ENCODE assay signal across 1 cellular context in the genomic region with DNA sequence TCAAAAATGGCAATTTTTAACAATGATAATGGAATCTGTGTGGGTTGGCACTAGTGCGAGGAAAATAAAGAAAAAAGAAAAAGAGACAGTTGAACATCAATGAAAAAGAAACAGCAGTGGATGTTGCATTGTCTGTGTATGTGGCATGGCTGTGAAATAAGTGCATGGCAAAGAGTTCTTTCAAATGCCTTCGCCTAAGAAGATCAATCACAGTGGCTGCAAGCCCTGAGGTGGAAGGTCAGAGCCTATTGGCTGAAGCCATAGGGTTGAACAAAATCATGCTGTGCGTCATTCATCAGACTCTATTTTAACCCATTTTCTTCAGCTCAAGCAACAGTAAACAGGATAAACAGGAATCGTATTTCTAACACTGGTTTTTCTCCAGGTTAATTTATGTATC.
TF ChIP-seq lines count a peak whose summit lies in the region.

No MANE protein-coding gene starts in this region.

TF ChIP-seq in WTC11, 78 proteins besides CTCF, POLR2A, EP300 and RAD21 (continued from another document):
- TF ChIP-seq CBFB (CRISPR knock-in tag; IDR thresholded peaks at IDR 0.05; ENCODE audit: low read depth) = no peak
- TF ChIP-seq MXD4 (CRISPR knock-in tag; IDR thresholded peaks at IDR 0.05; ENCODE audit: borderline replicate concordance) = no peak
- TF ChIP-seq GRHL2 (CRISPR knock-in tag; IDR thresholded peaks at IDR 0.05; ENCODE audit: insufficient replicate concordance, severe bottlenecking) = no peak
- TF ChIP-seq SMAD4 (CRISPR knock-in tag; IDR thresholded peaks at IDR 0.05) = no peak
- no peak for TF ChIP-seq ZNF232 (CRISPR knock-in tag; IDR thresholded peaks at IDR 0.05)
- TF ChIP-seq KAT7 (CRISPR knock-in tag; IDR thresholded peaks at IDR 0.05; ENCODE audit: borderline replicate concordance) = no peak
- TF ChIP-seq, protein P1, sequence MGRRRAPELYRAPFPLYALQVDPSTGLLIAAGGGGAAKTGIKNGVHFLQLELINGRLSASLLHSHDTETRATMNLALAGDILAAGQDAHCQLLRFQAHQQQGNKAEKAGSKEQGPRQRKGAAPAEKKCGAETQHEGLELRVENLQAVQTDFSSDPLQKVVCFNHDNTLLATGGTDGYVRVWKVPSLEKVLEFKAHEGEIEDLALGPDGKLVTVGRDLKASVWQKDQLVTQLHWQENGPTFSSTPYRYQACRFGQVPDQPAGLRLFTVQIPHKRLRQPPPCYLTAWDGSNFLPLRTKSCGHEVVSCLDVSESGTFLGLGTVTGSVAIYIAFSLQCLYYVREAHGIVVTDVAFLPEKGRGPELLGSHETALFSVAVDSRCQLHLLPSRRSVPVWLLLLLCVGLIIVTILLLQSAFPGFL (CRISPR knock-in tag; IDR thresholded peaks at IDR 0.05; ENCODE audit: borderline replicate concordance) = no peak
- TF ChIP-seq, protein P2, sequence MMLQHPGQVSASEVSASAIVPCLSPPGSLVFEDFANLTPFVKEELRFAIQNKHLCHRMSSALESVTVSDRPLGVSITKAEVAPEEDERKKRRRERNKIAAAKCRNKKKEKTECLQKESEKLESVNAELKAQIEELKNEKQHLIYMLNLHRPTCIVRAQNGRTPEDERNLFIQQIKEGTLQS (CRISPR knock-in tag; conservative IDR thresholded peaks at IDR 0.05) = no peak
